In the genomic region with DNA sequence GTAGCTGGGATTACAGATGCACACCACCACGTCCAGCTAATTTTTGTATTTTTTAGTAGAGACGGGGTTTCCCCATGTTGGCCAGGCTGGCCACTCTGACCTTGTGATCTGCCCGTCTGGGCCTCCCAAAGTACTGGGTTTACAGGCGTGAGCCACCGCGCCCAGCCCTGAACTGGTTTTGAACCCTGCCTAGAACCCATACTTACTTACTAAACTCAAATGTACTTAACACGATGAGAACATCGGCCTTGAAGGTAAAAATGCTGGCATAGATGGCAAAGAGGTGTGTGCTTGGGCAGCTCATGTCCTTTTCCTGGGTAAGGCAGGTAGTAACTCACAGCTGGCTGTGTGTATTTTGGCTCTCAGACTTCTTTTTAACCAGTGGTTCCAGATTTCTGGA, we compare ENCODE assay signal across 11 cellular contexts. TPM values are rescaled to one million over a fixed set of nuclear protein-coding genes. Genes with fewer than 3 reads are reported as not detected.
DNase-seq lines count a peak whose midpoint lies in the region; ATAC-seq and TF ChIP-seq lines count a peak whose summit lies in the region.
"Had no signal": no experiment of that assay in that cellular context is flagged by ENCODE, and none has a peak within 500 bp of the region (broad histone marks: within the 10 kb centered on the region; RNA-seq: fewer than 3 reads in every experiment).

No MANE protein-coding gene starts in this region.

- H3K4me3 Mint-ChIP-seq in activated T-cell treated with anti-CD3 and anti-CD28 coated beads, Interleukin-2, amount 50 U/mL, for 24 hours = no peak overlapping the region
- no peak overlapping the region for H3K4me3 Mint-ChIP-seq in activated T-cell treated with anti-CD3 and anti-CD28 coated beads, Interleukin-2, amount 50 U/mL, for 72 hours
- H3K4me3 Mint-ChIP-seq in mesothelial cell of epicardium (no peak overlapping the region), endodermal cell (no peak overlapping the region)

- WGBS in endodermal cell (ENCODE audit: insufficient coverage in 1 of 2, insufficient read length in 1 of 2), 2 experiments = 94 to 100% methylated on average over 7 to 8 of the region's 8 CpGs

- TF ChIP-seq CTCF in mesothelial cell of epicardium (IDR thresholded peaks at IDR 0.05; ENCODE audit: unreplicated experiment) (no peak), tibial artery (IDR thresholded peaks at IDR 0.05) (no peak), endodermal cell (conservative IDR thresholded peaks at IDR 0.05) (no peak)

- H3K4me1 Mint-ChIP-seq in activated T-cell treated with anti-CD3 and anti-CD28 coated beads, Interleukin-2, amount 50 U/mL, for 24 hours (ENCODE audit: low read depth) = peaks cover 80% of the 10 kb centered on the region
- H3K4me1 Mint-ChIP-seq in activated T-cell treated with anti-CD3 and anti-CD28 coated beads, Interleukin-2, amount 50 U/mL, for 72 hours (ENCODE audit: low read depth) = peaks cover 81% of the 10 kb centered on the region
- peaks cover 40% of the 10 kb centered on the region for H3K4me1 Mint-ChIP-seq in mesothelial cell of epicardium
- H3K4me1 Mint-ChIP-seq in endodermal cell = peaks cover 12% of the 10 kb centered on the region

- H3K9me3 Mint-ChIP-seq in activated T-cell treated with anti-CD3 and anti-CD28 coated beads, Interleukin-2, amount 50 U/mL, for 24 hours = no peaks in the 10 kb centered on the region
- no peaks in the 10 kb centered on the region for H3K9me3 Mint-ChIP-seq in activated T-cell treated with anti-CD3 and anti-CD28 coated beads, Interleukin-2, amount 50 U/mL, for 72 hours
- H3K9me3 Mint-ChIP-seq in mesothelial cell of epicardium (no peaks in the 10 kb centered on the region), endodermal cell (no peaks in the 10 kb centered on the region)
- H3K9me3 Mint-ChIP-seq: activated T-helper 1 cell treated with anti-CD3 and anti-CD28 coated beads, Interleukin-12 subunit alpha, Interleukin-12 subunit beta, Interleukin-2, Interleukin-4 antibody, amounts not matched to agents 30 ng/mL and 10 ng/mL and 1 ng/mL, durations not matched to agents 14 hours and 24 hours and 36 hours had no signal

- H3K27me3 Mint-ChIP-seq in activated T-cell treated with anti-CD3 and anti-CD28 coated beads, Interleukin-2, amount 50 U/mL, for 24 hours = no peaks in the 10 kb centered on the region
- H3K27me3 Mint-ChIP-seq in activated T-cell treated with anti-CD3 and anti-CD28 coated beads, Interleukin-2, amount 50 U/mL, for 72 hours (ENCODE audit: low read depth) = no peaks in the 10 kb centered on the region
- H3K27me3 Mint-ChIP-seq in mesothelial cell of epicardium (ENCODE audit: low read depth) (peaks cover 3% of the 10 kb centered on the region), endodermal cell (ENCODE audit: insufficient read depth) (peaks cover 29% of the 10 kb centered on the region)

- no peak for DNase-seq in activated T-cell treated with anti-CD3 and anti-CD28 coated beads, Interleukin-2, amount 50 U/mL, for 24 hours
- no peak for DNase-seq in activated T-cell treated with anti-CD3 and anti-CD28 coated beads, Interleukin-2, amount 50 U/mL, for 72 hours
- no peak for DNase-seq in mesothelial cell of epicardium (ENCODE audit: low spot score in 2 of 2, unreplicated experiment in 2 of 2)
- no peak for DNase-seq in tibial artery
- DNase-seq in endodermal cell = no peak
- DNase-seq in activated gamma-delta T cell (lab: John Stamatoyannopoulos, UW) = no peak

- H3K27ac Mint-ChIP-seq in activated T-cell treated with anti-CD3 and anti-CD28 coated beads, Interleukin-2, amount 50 U/mL, for 24 hours = peak overlapping the region; percentile 64
- no peak overlapping the region for H3K27ac Mint-ChIP-seq in activated T-cell treated with anti-CD3 and anti-CD28 coated beads, Interleukin-2, amount 50 U/mL, for 72 hours
- peak overlapping the region; percentile 56 for H3K27ac Mint-ChIP-seq in mesothelial cell of epicardium
- H3K27ac Mint-ChIP-seq in endodermal cell = no peak overlapping the region

- no peak for ATAC-seq in activated T-cell treated with anti-CD3 and anti-CD28 coated beads, Interleukin-2, amount 50 U/mL, for 72 hours (replicated peaks in 1 of 2)
- no peak for ATAC-seq in GM21447 (IDR thresholded peaks at IDR 0.05; ENCODE audit: unreplicated experiment)

- H3K4me3 ChIP-seq in tibial artery (no peak overlapping the region), endodermal cell (ENCODE audit: low read length) (no peak overlapping the region)

- H3K9me3 ChIP-seq in tibial artery (no peaks in the 10 kb centered on the region), endodermal cell (ENCODE audit: control insufficient read depth, low read length) (no peaks in the 10 kb centered on the region)

- H3K27ac ChIP-seq in angular gyrus (ENCODE audit: low read depth, low read length) (peak overlapping the region; percentile 24), tibial artery (peak overlapping the region; percentile 97 to 99), endodermal cell (ENCODE audit: low read depth, low read length) (no peak overlapping the region)

- intact Hi-C loops in tibial artery (cut with DNase I; ENCODE audit: low total_unique reads) = loop anchor here (10.0 kb wide), 1 partner anchor 389 kb away; the partner anchor contains the start of gene PPARD

- no peak overlapping the region for H3K9ac ChIP-seq in endodermal cell (ENCODE audit: extremely low read depth, low read length, poor library complexity, severe bottlenecking)

- no peaks in the 10 kb centered on the region for H3K36me3 Mint-ChIP-seq in activated T-cell treated with anti-CD3 and anti-CD28 coated beads, Interleukin-2, amount 50 U/mL, for 24 hours (ENCODE audit: low read depth)
- no peaks in the 10 kb centered on the region for H3K36me3 Mint-ChIP-seq in activated T-cell treated with anti-CD3 and anti-CD28 coated beads, Interleukin-2, amount 50 U/mL, for 72 hours (ENCODE audit: insufficient read depth in 2 of 2)
- H3K36me3 Mint-ChIP-seq in mesothelial cell of epicardium = no peaks in the 10 kb centered on the region
- H3K36me3 Mint-ChIP-seq in endodermal cell (ENCODE audit: low read depth) = no peaks in the 10 kb centered on the region

- no peaks in the 10 kb centered on the region for H3K27me3 ChIP-seq in tibial artery
- H3K27me3 ChIP-seq in endodermal cell (ENCODE audit: control insufficient read depth, insufficient read depth, low read length, poor library complexity, severe bottlenecking) = peaks cover 14% of the 10 kb centered on the region

- H3K36me3 ChIP-seq in tibial artery (no peaks in the 10 kb centered on the region), endodermal cell (ENCODE audit: control insufficient read depth, insufficient read depth, low read length) (no peaks in the 10 kb centered on the region)

- H3K4me1 ChIP-seq in tibial artery (peaks cover 6 to 85% (median 63%) of the 10 kb centered on the region in 4 donors), endodermal cell (ENCODE audit: control insufficient read depth, insufficient read depth, low read length) (peaks cover 3% of the 10 kb centered on the region)

RNA-seq across cellular contexts. Expression of gene ARMC12, which starts 3.2 kb away (rescaled TPM):
- 1 to 10 TPM; 4.5 to 5.2 TPM for total RNA-seq in activated T-cell treated with anti-CD3 and anti-CD28 coated beads, Interleukin-2, amount 50 U/mL, for 72 hours
- total RNA-seq in mesothelial cell of epicardium (3.3 to 4.9 TPM (median 4.2 TPM) in 3 replicates), endodermal cell (under 1 TPM; 0.57 to 0.93 TPM)
- polyA plus RNA-seq in endodermal cell (2013, experiment 1 of 2) = 2.4 TPM
- polyA plus RNA-seq in endodermal cell (2013, experiment 2 of 2) = 1.8 TPM
- total RNA-seq: urinary bladder had no signal

RNA-seq across cellular contexts. Expression of gene CLPSL2, which starts 42.8 kb away (rescaled TPM):
- total RNA-seq in activated T-cell treated with anti-CD3 and anti-CD28 coated beads, Interleukin-2, amount 50 U/mL, for 72 hours = not detected
- not detected in 3 replicates for total RNA-seq in mesothelial cell of epicardium
- total RNA-seq in endodermal cell = 1 to 10 TPM; 1.1 to 2.1 TPM
- polyA plus RNA-seq in endodermal cell (2013, experiment 1 of 2) = 1.1 TPM
- polyA plus RNA-seq in endodermal cell (2013, experiment 2 of 2) = 0.95 TPM
- total RNA-seq: activated T-helper 1 cell treated with anti-CD3 and anti-CD28 coated beads, Interleukin-12 subunit alpha, Interleukin-12 subunit beta, Interleukin-2, Interleukin-4 antibody, amounts not matched to agents 30 ng/mL and 10 ng/mL and 1 ng/mL, durations not matched to agents 14 hours and 24 hours and 36 hours; bronchial epithelial cell; urinary bladder had no signal
- polyA plus RNA-seq: urinary bladder had no signal

RNA-seq across cellular contexts. Expression of gene FKBP5, which starts 44.9 kb away (rescaled TPM):
- total RNA-seq in activated T-cell treated with anti-CD3 and anti-CD28 coated beads, Interleukin-2, amount 50 U/mL, for 72 hours = 100 to 1,000 TPM; 106 to 120 TPM
- total RNA-seq in mesothelial cell of epicardium (7.3 to 7.6 TPM (median 7.3 TPM) in 3 replicates), endodermal cell (10 to 100 TPM; 27.0 to 53.3 TPM)
- 22.6 TPM for polyA plus RNA-seq in endodermal cell (2013, experiment 1 of 2)
- polyA plus RNA-seq in endodermal cell (2013, experiment 2 of 2) = 22.4 TPM

RNA-seq across cellular contexts. Expression of gene CLPSL1, which starts 47.2 kb away (rescaled TPM):
- not detected for total RNA-seq in activated T-cell treated with anti-CD3 and anti-CD28 coated beads, Interleukin-2, amount 50 U/mL, for 72 hours
- total RNA-seq in mesothelial cell of epicardium (0.40 TPM in 1 of 3 replicates, not detected in the others), endodermal cell (not detected)
- not detected for polyA plus RNA-seq in endodermal cell (2013, experiment 1 of 2)
- not detected for polyA plus RNA-seq in endodermal cell (2013, experiment 2 of 2)
- total RNA-seq: activated T-helper 1 cell treated with anti-CD3 and anti-CD28 coated beads, Interleukin-12 subunit alpha, Interleukin-12 subunit beta, Interleukin-2, Interleukin-4 antibody, amounts not matched to agents 30 ng/mL and 10 ng/mL and 1 ng/mL, durations not matched to agents 14 hours and 24 hours and 36 hours; bronchial epithelial cell; urinary bladder had no signal
- polyA plus RNA-seq: urinary bladder had no signal

Comparison
In these comparisons a context has a peak if more than half of its experiments do, and no peak if none do; other contexts are left out.
1. H3K27ac Mint-ChIP-seq: peak in activated T-cell treated with anti-CD3 and anti-CD28 coated beads, Interleukin-2, amount 50 U/mL, for 24 hours (single experiment) and mesothelial cell of epicardium (single experiment); none in activated T-cell treated with anti-CD3 and anti-CD28 coated beads, Interleukin-2, amount 50 U/mL, for 72 hours (single experiment) and endodermal cell (single experiment).